Comparison of ENCODE assay signal across 11 cellular contexts in genomic region chr11:119024430-119025098, GRCh38. TPM values are rescaled to one million over a fixed set of nuclear protein-coding genes. Genes with fewer than 3 reads are reported as not detected.
A peak's percentile ranks its signal among the peaks of the same experiment; 100 is the strongest.
DNase-seq lines count a peak whose midpoint lies in the region; ATAC-seq and TF ChIP-seq lines count a peak whose summit lies in the region.
"Had no signal": no experiment of that assay in that cellular context is flagged by ENCODE, and none has a peak within 500 bp of the region (broad histone marks: within the 10 kb centered on the region; RNA-seq: fewer than 3 reads in every experiment).

No MANE protein-coding gene starts in this region.

- no peak for ATAC-seq in activated T-cell treated with anti-CD3 and anti-CD28 coated beads, Interleukin-2, amount 50 U/mL, for 72 hours (replicated peaks in 1 of 2)
- ATAC-seq in lower lobe of right lung, result no peak
- ATAC-seq in GM18858 (IDR thresholded peaks at IDR 0.05; ENCODE audit: unreplicated experiment), result no peak

- no peak overlapping the region for H3K4me3 Mint-ChIP-seq in activated T-cell treated with anti-CD3 and anti-CD28 coated beads, Interleukin-2, amount 50 U/mL, for 72 hours
- H3K4me3 Mint-ChIP-seq in activated naive CD8-positive, alpha-beta T cell, result no peak overlapping the region

- peaks cover 50% of the 10 kb centered on the region for H3K4me1 ChIP-seq in lower lobe of right lung
- H3K4me1 ChIP-seq in subcutaneous abdominal adipose tissue (ENCODE audit: control insufficient read depth in 5 of 5, insufficient read depth in 5 of 5, low read length in 5 of 5), result peaks cover 5 to 51% (median 43%) of the 10 kb centered on the region in 5 donors
- H3K4me1 ChIP-seq: SJCRH30 had no signal

- peaks cover 64% of the 10 kb centered on the region for H3K36me3 ChIP-seq in lower lobe of right lung
- peaks cover 12 to 61% (median 48%) of the 10 kb centered on the region in 5 donors for H3K36me3 ChIP-seq in subcutaneous abdominal adipose tissue (ENCODE audit: control insufficient read depth in 5 of 5, insufficient read depth in 5 of 5, low read length in 5 of 5)
- H3K36me3 ChIP-seq: SJCRH30 had no signal

- H3K9ac ChIP-seq in subcutaneous abdominal adipose tissue (ENCODE audit: low read length in 5 of 5), result peak overlapping the region in 3 of 5 donors; percentile 2 to 38 (median 26)

- no peaks in the 10 kb centered on the region for H3K9me3 ChIP-seq in lower lobe of right lung
- no peaks in the 10 kb centered on the region for H3K9me3 ChIP-seq in subcutaneous abdominal adipose tissue (ENCODE audit: control insufficient read depth in 5 of 5, low read length in 5 of 5)
- H3K9me3 ChIP-seq: SJCRH30 had no signal

- no peaks in the 10 kb centered on the region for H3K9me3 Mint-ChIP-seq in activated T-cell treated with anti-CD3 and anti-CD28 coated beads, Interleukin-2, amount 50 U/mL, for 72 hours
- H3K9me3 Mint-ChIP-seq in activated naive CD8-positive, alpha-beta T cell (ENCODE audit: low read depth), result no peaks in the 10 kb centered on the region

- H3K36me3 Mint-ChIP-seq in activated T-cell treated with anti-CD3 and anti-CD28 coated beads, Interleukin-2, amount 50 U/mL, for 72 hours (ENCODE audit: insufficient read depth in 2 of 2), result peaks cover 9 to 22% of the 10 kb centered on the region in 2 donors
- H3K36me3 Mint-ChIP-seq in activated naive CD8-positive, alpha-beta T cell, result peaks cover 7% of the 10 kb centered on the region

- H3K27me3 ChIP-seq in lower lobe of right lung (ENCODE audit: low read depth), result no peaks in the 10 kb centered on the region
- no peaks in the 10 kb centered on the region for H3K27me3 ChIP-seq in subcutaneous abdominal adipose tissue (ENCODE audit: control insufficient read depth in 5 of 5, insufficient read depth in 4 of 5, low read length in 5 of 5)
- H3K27me3 ChIP-seq: SJCRH30 had no signal

- intact Hi-C loops in lower lobe of right lung (cut with DNase I), result no loop called here

- H3K27ac Mint-ChIP-seq in activated T-cell treated with anti-CD3 and anti-CD28 coated beads, Interleukin-2, amount 50 U/mL, for 72 hours, result peak overlapping the region; percentile 73
- H3K27ac Mint-ChIP-seq in activated naive CD8-positive, alpha-beta T cell, result peak overlapping the region; percentile 86

- H3K27me3 Mint-ChIP-seq in activated T-cell treated with anti-CD3 and anti-CD28 coated beads, Interleukin-2, amount 50 U/mL, for 72 hours (ENCODE audit: low read depth), result no peaks in the 10 kb centered on the region
- no peaks in the 10 kb centered on the region for H3K27me3 Mint-ChIP-seq in activated naive CD8-positive, alpha-beta T cell

- no peak for TF ChIP-seq CTCF in lower lobe of right lung (IDR thresholded peaks at IDR 0.05)

- peak overlapping the region; percentile 9 for H3K4me3 ChIP-seq in lower lobe of right lung
- H3K4me3 ChIP-seq in subcutaneous abdominal adipose tissue (ENCODE audit: low read depth in 1 of 5, low read length in 5 of 5), result peak overlapping the region in 4 of 5 donors; percentile 8 to 32 (median 26)
- H3K4me3 ChIP-seq: SJCRH30 had no signal

- H3K27ac ChIP-seq in lower lobe of right lung (peak overlapping the region; percentile 42), subcutaneous abdominal adipose tissue (ENCODE audit: low read depth, low read length) (peak overlapping the region; percentile 15)
- H3K27ac ChIP-seq: SJCRH30 had no signal

- peaks cover 61% of the 10 kb centered on the region for H3K4me1 Mint-ChIP-seq in activated T-cell treated with anti-CD3 and anti-CD28 coated beads, Interleukin-2, amount 50 U/mL, for 72 hours (ENCODE audit: low read depth)
- peaks cover 50% of the 10 kb centered on the region for H3K4me1 Mint-ChIP-seq in activated naive CD8-positive, alpha-beta T cell (ENCODE audit: low read depth)

- no peak for DNase-seq in activated T-cell treated with anti-CD3 and anti-CD28 coated beads, Interleukin-2, amount 50 U/mL, for 72 hours
- no peak for DNase-seq in activated T-cell treated with anti-CD3 and anti-CD28 coated beads, Interleukin-2, amount 50 U/mL, for 48 hours
- no peak for DNase-seq in lower lobe of right lung
- DNase-seq in DMS153 treated with DMSO at 0.1 percent for 48 hours (lab: John Stamatoyannopoulos, UW; ENCODE audit: unreplicated experiment), result no peak
- no peak for DNase-seq in activated CD4-positive, CD25-positive, alpha-beta regulatory T cell (lab: John Stamatoyannopoulos, UW)
- DNase-seq: foreskin fibroblast, GOT3, SJCRH30 had no signal

RNA-seq across cellular contexts. Expression of gene TRAPPC4, which starts 6.0 kb away (rescaled TPM):
- total RNA-seq in activated T-cell treated with anti-CD3 and anti-CD28 coated beads, Interleukin-2, amount 50 U/mL, for 72 hours, result 10 to 100 TPM; 59.3 to 70.0 TPM
- 49.7 TPM for total RNA-seq in lower lobe of right lung

RNA-seq across cellular contexts. Expression of gene SLC37A4, which starts 6.1 kb away (rescaled TPM):
- total RNA-seq in activated T-cell treated with anti-CD3 and anti-CD28 coated beads, Interleukin-2, amount 50 U/mL, for 72 hours, result 10 to 100 TPM; 35.8 to 41.4 TPM
- total RNA-seq in lower lobe of right lung, result 13.2 TPM

RNA-seq across cellular contexts. Expression of gene RPS25, which starts 6.4 kb away (rescaled TPM):
- 1,000 to 10,000 TPM; 1,893 to 1,917 TPM for total RNA-seq in activated T-cell treated with anti-CD3 and anti-CD28 coated beads, Interleukin-2, amount 50 U/mL, for 72 hours
- total RNA-seq in lower lobe of right lung, result 878 TPM

RNA-seq across cellular contexts. Expression of gene CENATAC, which starts 26.6 kb away (rescaled TPM):
- 10 to 100 TPM; 40.1 to 44.5 TPM for total RNA-seq in activated T-cell treated with anti-CD3 and anti-CD28 coated beads, Interleukin-2, amount 50 U/mL, for 72 hours
- 51.0 TPM for total RNA-seq in lower lobe of right lung

RNA-seq across cellular contexts. Expression of gene HYOU1, which starts 32.4 kb away (rescaled TPM):
- total RNA-seq in activated T-cell treated with anti-CD3 and anti-CD28 coated beads, Interleukin-2, amount 50 U/mL, for 72 hours, result 100 to 1,000 TPM; 199 to 232 TPM
- 115 TPM for total RNA-seq in lower lobe of right lung
